Comparison of ENCODE assay signal across 12 cellular contexts in the genomic region with DNA sequence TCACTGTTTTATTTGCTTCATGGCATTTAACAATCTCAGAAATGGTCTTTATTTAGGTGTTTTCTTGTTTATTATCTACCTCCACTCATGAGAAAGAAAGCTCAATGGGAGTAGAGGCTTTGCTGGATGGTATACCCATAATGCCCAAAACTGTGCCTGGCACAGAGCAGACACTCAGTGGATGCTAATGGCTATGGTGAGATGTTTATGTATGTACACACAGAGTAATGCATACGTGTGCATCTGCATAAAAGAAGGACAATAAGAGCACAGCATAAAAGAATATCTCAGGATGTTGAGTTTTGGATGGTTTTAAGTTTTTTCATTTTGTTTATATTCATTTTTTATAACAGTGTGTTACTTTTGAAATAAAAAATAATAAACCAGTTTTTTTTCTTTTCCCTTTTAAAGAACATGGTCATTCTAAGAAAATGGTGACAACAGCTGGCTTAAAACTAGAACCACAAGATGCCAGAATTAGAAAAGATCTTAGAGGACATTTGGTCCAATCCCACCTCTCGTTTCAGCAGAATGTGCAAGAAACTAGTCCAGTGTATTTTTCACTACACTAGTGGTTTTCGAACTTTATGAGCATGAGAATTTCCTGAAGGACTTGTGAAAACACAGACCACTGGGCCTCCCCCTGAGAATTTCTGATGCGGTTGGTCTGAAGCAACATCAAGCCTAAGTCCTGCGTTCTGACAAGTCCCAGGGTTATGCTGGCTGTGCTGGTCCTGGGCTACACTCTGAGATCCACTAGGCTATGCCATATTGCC.
A peak's percentile ranks its signal among the peaks of the same experiment; 100 is the strongest.
DNase-seq lines count a peak whose midpoint lies in the region; ATAC-seq and TF ChIP-seq lines count a peak whose summit lies in the region.
"Had no signal": no experiment of that assay in that cellular context is flagged by ENCODE, and none has a peak within 500 bp of the region (broad histone marks: within the 10 kb centered on the region; RNA-seq: fewer than 3 reads in every experiment).

No MANE protein-coding gene starts in this region.

- H3K36me3 Mint-ChIP-seq in activated CD8-positive, alpha-beta T cell treated with anti-CD3 and anti-CD28 coated beads for 36 hours (ENCODE audit: low read depth), result peaks cover 88% of the 10 kb centered on the region

- H3K4me1 ChIP-seq in heart right ventricle, result peaks cover 11 to 95% (median 82%) of the 10 kb centered on the region in 9 donors

- POLR2A ChIA-PET in activated CD8-positive, alpha-beta T cell treated with anti-CD3 and anti-CD28 coated beads for 36 hours (lab: Charles Lee), result interaction anchor here (1.1 to 1.5 kb wide), 4 partner anchors 12 to 19 kb away, joined by 3 to 5 read pairs (median 4); no protein-coding TSS in a partner anchor

- WGBS in heart right ventricle, 2 donors, result 83 to 87% methylated on average over 5 of the region's 5 CpGs

- H3K4me3 ChIP-seq in heart right ventricle, result no peak overlapping the region

- CTCF ChIA-PET in activated CD8-positive, alpha-beta T cell treated with anti-CD3 and anti-CD28 coated beads for 36 hours (lab: Charles Lee), result interaction anchor here (0.6 to 1.3 kb wide), 4 partner anchors 8 to 102 kb away, joined by 3 read pairs; no protein-coding TSS in a partner anchor

- H3K36me3 ChIP-seq in heart right ventricle, result peaks cover 0 to 20% (median 0%) of the 10 kb centered on the region in 9 donors

- H3K27me3 ChIP-seq in heart right ventricle, result no peaks in the 10 kb centered on the region

- peaks cover 90% of the 10 kb centered on the region for H3K4me1 Mint-ChIP-seq in activated CD8-positive, alpha-beta T cell treated with anti-CD3 and anti-CD28 coated beads for 36 hours (ENCODE audit: low read depth)

- no peaks in the 10 kb centered on the region for H3K9me3 Mint-ChIP-seq in activated CD8-positive, alpha-beta T cell treated with anti-CD3 and anti-CD28 coated beads for 36 hours

- DNase-seq in heart right ventricle, result no peak
- DNase-seq in cardiac septum (ENCODE audit: low spot score), result no peak
- no peak for DNase-seq in activated CD8-positive, alpha-beta T cell treated with anti-CD3 and anti-CD28 coated beads for 36 hours
- no peak for DNase-seq in NCI-H1092 treated with DMSO at 0.1 percent for 48 hours (lab: John Stamatoyannopoulos, UW)
- DNase-seq in NOMO-1 (lab: John Stamatoyannopoulos, UW; ENCODE audit: unreplicated experiment in 2 of 2), result no peak
- no peak for DNase-seq in NAMALWA (ENCODE audit: low spot score)
- DNase-seq: DMS153, NCI-H2081 had no signal

- no peaks in the 10 kb centered on the region for H3K27me3 Mint-ChIP-seq in activated CD8-positive, alpha-beta T cell treated with anti-CD3 and anti-CD28 coated beads for 36 hours
- H3K27me3 Mint-ChIP-seq: progenitor cell of endocrine pancreas had no signal

- TF ChIP-seq CTCF in heart right ventricle (IDR thresholded peaks at IDR 0.05), result no peak
- TF ChIP-seq CTCF in activated CD8-positive, alpha-beta T cell treated with anti-CD3 and anti-CD28 coated beads for 36 hours (IDR thresholded peaks at IDR 0.05), result no peak

- peak overlapping the region in 7 of 10 donors; percentile 14 to 79 (median 72) for H3K27ac ChIP-seq in heart right ventricle
- H3K27ac ChIP-seq: VCaP had no signal

- H3K4me3 Mint-ChIP-seq in activated CD8-positive, alpha-beta T cell treated with anti-CD3 and anti-CD28 coated beads for 36 hours, result no peak overlapping the region

- peak overlapping the region; percentile 69 for H3K27ac Mint-ChIP-seq in activated CD8-positive, alpha-beta T cell treated with anti-CD3 and anti-CD28 coated beads for 36 hours
- H3K27ac Mint-ChIP-seq: progenitor cell of endocrine pancreas had no signal

- H3K9me3 ChIP-seq in heart right ventricle, result no peaks in the 10 kb centered on the region

- intact Hi-C loops in heart right ventricle (cut with DNase I), result loop anchor here in 2 of 10 donors (5.0 to 10.0 kb wide), 2 partner anchors 56 to 133 kb away; partner anchors contain the start of gene FYN (in 1 of the 2)
- intact Hi-C loops in cardiac septum (cut with DNase I), result no loop called here
- intact Hi-C loops in activated CD8-positive, alpha-beta T cell treated with anti-CD3 and anti-CD28 coated beads for 36 hours (cut with micrococcal nuclease), result no loop called here

- ATAC-seq in heart right ventricle (no peak), HG02623 (IDR thresholded peaks at IDR 0.05; ENCODE audit: unreplicated experiment) (peak; percentile 36), GM21576 (IDR thresholded peaks at IDR 0.05; ENCODE audit: unreplicated experiment) (no peak)
- ATAC-seq in activated CD8-positive, alpha-beta T cell treated with anti-CD3 and anti-CD28 coated beads for 36 hours, result no peak
